Comparison of ENCODE assay signal across 35 cellular contexts in the genomic region with DNA sequence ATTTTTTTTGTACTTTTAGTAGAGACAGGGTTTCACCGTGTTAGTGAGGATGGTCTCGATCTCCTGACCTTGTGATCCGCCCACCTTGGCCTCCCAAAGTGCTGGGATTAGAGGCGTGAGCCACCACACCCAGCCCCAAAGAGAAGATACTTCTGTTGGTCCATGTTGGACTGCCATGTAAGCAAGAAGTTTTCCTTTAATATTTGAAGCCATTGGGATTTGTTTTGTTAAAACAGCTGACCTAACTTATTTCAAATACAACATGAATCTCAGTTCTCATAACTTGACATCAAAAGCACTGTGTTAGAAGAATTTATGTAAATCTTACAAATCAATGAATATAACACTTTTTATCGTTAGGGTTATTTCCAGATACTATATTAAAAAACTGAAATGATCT.
"Had no signal": no experiment of that assay in that cellular context is flagged by ENCODE, and none has a peak within 500 bp of the region (broad histone marks: within the 10 kb centered on the region; RNA-seq: fewer than 3 reads in every experiment).

No MANE protein-coding gene starts in this region.

- H3K9me3 ChIP-seq: MG63 had no signal

- H3K36me3 ChIP-seq: MG63 had no signal

- DNase-seq: Karpas-422, Kasumi-1, MG63, MM.1S, MV-4-11, NCI-H1092, NCI-H1092 treated with DMSO at 0.1 percent for 48 hours, NCI-H1105, NCI-H1105 treated with DMSO at 0.1 percent for 48 hours, NCI-H1417, NCI-H1417 treated with DMSO at 0.1 percent for 48 hours, NCI-H1436, NCI-H1436 treated with DMSO at 0.1 percent for 48 hours, NCI-H1694, NCI-H1694 treated with DMSO at 0.1 percent for 48 hours, NCI-H187, NCI-H187 treated with DMSO at 0.1 percent for 48 hours, NCI-H1930, NCI-H2029, NCI-H2029 treated with DMSO at 0.1 percent for 48 hours, NCI-H2081, NCI-H2081 treated with DMSO at 0.1 percent for 48 hours, NCI-H2107, NCI-H2171, NCI-H2171 treated with DMSO at 0.1 percent for 48 hours, NCI-H2227 treated with DMSO at 0.1 percent for 48 hours, NCI-H226, NCI-H345, NCI-H446, NCI-H446 treated with DMSO at 0.1 percent for 48 hours, NCI-H510A, NCI-H510A treated with DMSO at 0.1 percent for 48 hours, NCI-H524, NCI-H524 treated with DMSO at 0.1 percent for 48 hours, NCI-H526 had no signal

- H3K4me3 ChIP-seq: MG63 had no signal

- H3K27me3 ChIP-seq: MG63 had no signal
